Comparison of ENCODE assay signal across 17 cellular contexts in genomic region chr1:212215910-212216309, GRCh38.
DNase-seq lines count a peak whose midpoint lies in the region; ATAC-seq and TF ChIP-seq lines count a peak whose summit lies in the region.
"Had no signal": no experiment of that assay in that cellular context is flagged by ENCODE, and none has a peak within 500 bp of the region (broad histone marks: within the 10 kb centered on the region; RNA-seq: fewer than 3 reads in every experiment).

No MANE protein-coding gene starts in this region.

- H3K9me2 ChIP-seq in SK-N-SH, result no peaks in the 10 kb centered on the region

- H3K4me3 ChIP-seq in SK-N-SH (ENCODE audit: low read depth in 2 of 2, low read length in 1 of 2) (no peak overlapping the region), WERI-Rb-1 (ENCODE audit: low read depth, low read length) (no peak overlapping the region), dorsolateral prefrontal cortex (no peak overlapping the region)
- H3K4me3 ChIP-seq: BLaER1 had no signal

- H3K9me3 ChIP-seq in SK-N-SH (no peaks in the 10 kb centered on the region), WERI-Rb-1 (ENCODE audit: severe bottlenecking) (no peaks in the 10 kb centered on the region)
- H3K9me3 ChIP-seq: BLaER1 had no signal

- H3K9ac ChIP-seq in SK-N-SH, result no peak overlapping the region
- H3K9ac ChIP-seq: BLaER1 had no signal

- H2AFZ ChIP-seq in SK-N-SH (ENCODE audit: low read depth), result no peak overlapping the region

- H3K27me3 ChIP-seq in SK-N-SH (ENCODE audit: insufficient read depth) (no peaks in the 10 kb centered on the region), WERI-Rb-1 (ENCODE audit: insufficient read depth, low read depth, severe bottlenecking) (no peaks in the 10 kb centered on the region), dorsolateral prefrontal cortex (no peaks in the 10 kb centered on the region)
- H3K27me3 ChIP-seq: BLaER1 had no signal

- POLR2A ChIA-PET in SK-N-SH (lab: Yijun Ruan, JAX), result no interaction called here

- H3K27ac ChIP-seq in SK-N-SH (ENCODE audit: low read depth in 2 of 2, low read length in 1 of 2), result no peak overlapping the region
- H3K27ac ChIP-seq in WERI-Rb-1, result no peak overlapping the region
- no peak overlapping the region for H3K27ac ChIP-seq in dorsolateral prefrontal cortex
- H3K27ac ChIP-seq: 22Rv1, BLaER1 had no signal

- TF ChIP-seq RAD21 in SK-N-SH (IDR thresholded peaks at IDR 0.05; ENCODE audit: low read length), result no peak

- peaks cover 5 to 7% of the 10 kb centered on the region in 2 experiments; a peak in 2 of 4 replicates for H3K4me1 ChIP-seq in SK-N-SH (ENCODE audit: control insufficient read depth in 1 of 2, insufficient read depth in 2 of 2, low read depth in 1 of 2, low read length in 1 of 2)

- intact Hi-C loops in dorsolateral prefrontal cortex (cut with DNase I), result no loop called here

- H3F3A ChIP-seq in SK-N-SH (replicated peaks; ENCODE audit: insufficient read depth), result no peaks in the 10 kb centered on the region

- H3K36me3 ChIP-seq in SK-N-SH (replicated peaks in 1 of 2; ENCODE audit: control insufficient read depth in 1 of 2, insufficient read depth in 2 of 2, low read length in 1 of 2), result no peaks in the 10 kb centered on the region
- H3K36me3 ChIP-seq in WERI-Rb-1, result no peaks in the 10 kb centered on the region
- H3K36me3 ChIP-seq: BLaER1 had no signal

- no peak for TF ChIP-seq EP300 in SK-N-SH (IDR thresholded peaks at IDR 0.05; ENCODE audit: borderline replicate concordance in 1 of 2, low read depth in 1 of 2, low read length in 1 of 2)

- DNase-seq in SK-N-SH, result peak; percentile 19
- DNase-seq in NCI-H524 treated with DMSO at 0.1 percent for 48 hours (lab: John Stamatoyannopoulos, UW), result peak; percentile 71
- peak; percentile 41 for DNase-seq in WERI-Rb-1
- no peak for DNase-seq in dorsolateral prefrontal cortex
- DNase-seq: CD4-positive, alpha-beta memory T cell; DMS 273 treated with DMSO at 0.1 percent for 48 hours; GOT3; H7; HFFc6; KG1 had no signal

- TF ChIP-seq CTCF in SK-N-SH (IDR thresholded peaks at IDR 0.05) (no peak), WERI-Rb-1 (IDR thresholded peaks at IDR 0.05; ENCODE audit: low read depth, low read length) (no peak), dorsolateral prefrontal cortex (IDR thresholded peaks at IDR 0.05 in 54 of 56, conservative IDR thresholded peaks at IDR 0.05 in 2 of 56; ENCODE audit: low read depth in 1 of 56, partially characterized antibody in 56 of 56) (no peak)

- WGBS in SK-N-SH (ENCODE audit: low lambda C conversion rate), result 39% methylated on average over 3 of the region's 3 CpGs

- ATAC-seq in SK-N-SH treated with all-trans-retinoic acid at 6 μM for 48 hours (no peak), GM21529 (IDR thresholded peaks at IDR 0.05; ENCODE audit: unreplicated experiment) (no peak), GM18867 (IDR thresholded peaks at IDR 0.05; ENCODE audit: unreplicated experiment) (no peak)
- ATAC-seq: HCT116, HepG2 had no signal

- no peaks in the 10 kb centered on the region for H3K79me2 ChIP-seq in SK-N-SH (ENCODE audit: insufficient read depth)

- H3K4me2 ChIP-seq in SK-N-SH, result no peak overlapping the region
- H3K4me2 ChIP-seq: BLaER1 had no signal

- CTCF ChIA-PET in SK-N-SH (lab: Yijun Ruan, JAX), result no interaction called here

- no peaks in the 10 kb centered on the region for H4K20me1 ChIP-seq in SK-N-SH (ENCODE audit: insufficient read depth)
- H4K20me1 ChIP-seq: BLaER1 had no signal

TF ChIP-seq in SK-N-SH, 30 proteins besides CTCF, POLR2A, EP300 and RAD21:
- TF ChIP-seq MXI1 (IDR thresholded peaks at IDR 0.05; ENCODE audit: low read depth, low read length), result no peak
- no peak for TF ChIP-seq SMC3 (IDR thresholded peaks at IDR 0.05; ENCODE audit: low read depth, low read length)
- no peak for TF ChIP-seq NRF1 (IDR thresholded peaks at IDR 0.05; ENCODE audit: low read depth, low read length)
- no peak for TF ChIP-seq IRF3 (IDR thresholded peaks at IDR 0.05; ENCODE audit: low read depth, low read length)
- no peak for TF ChIP-seq CHD2 (IDR thresholded peaks at IDR 0.05; ENCODE audit: low read length, partially characterized antibody)
- no peak for TF ChIP-seq JUND (IDR thresholded peaks at IDR 0.05)
- TF ChIP-seq ELF1 (IDR thresholded peaks at IDR 0.05), result no peak
- TF ChIP-seq POLR2AphosphoS5 (IDR thresholded peaks at IDR 0.05; ENCODE audit: low read depth, low read length), result no peak

TF ChIP-seq in SK-N-SH treated with all-trans-retinoic acid at 6 μM for 48 hours, 23 proteins besides CTCF, POLR2A, EP300 and RAD21:
- TF ChIP-seq ZC3H10 (CRISPR knock-in tag; IDR thresholded peaks at IDR 0.05) (no peak), RARB (CRISPR knock-in tag; IDR thresholded peaks at IDR 0.05) (no peak), ZNF70 (CRISPR knock-in tag; IDR thresholded peaks at IDR 0.05) (no peak), CREB5 (CRISPR knock-in tag; IDR thresholded peaks at IDR 0.05; ENCODE audit: low read depth) (no peak), ZNF565 (CRISPR knock-in tag; conservative IDR thresholded peaks at IDR 0.05; ENCODE audit: low read depth) (no peak), PATZ1 (CRISPR knock-in tag; IDR thresholded peaks at IDR 0.05; ENCODE audit: borderline replicate concordance) (no peak)
TF ChIP-seq in SK-N-SH treated with all-trans-retinoic acid at 6 μM for 48 hours: peak in this region for 0.

Comparison
In these comparisons a context has a peak if more than half of its experiments do, and no peak if none do; other contexts are left out.
1. DNase-seq: peak in SK-N-SH (single experiment), NCI-H524 treated with DMSO at 0.1 percent for 48 hours (single experiment) and WERI-Rb-1 (single experiment); none in dorsolateral prefrontal cortex (0 of 10).